27 cellular contexts compared by ENCODE assay signal in the genomic region with DNA sequence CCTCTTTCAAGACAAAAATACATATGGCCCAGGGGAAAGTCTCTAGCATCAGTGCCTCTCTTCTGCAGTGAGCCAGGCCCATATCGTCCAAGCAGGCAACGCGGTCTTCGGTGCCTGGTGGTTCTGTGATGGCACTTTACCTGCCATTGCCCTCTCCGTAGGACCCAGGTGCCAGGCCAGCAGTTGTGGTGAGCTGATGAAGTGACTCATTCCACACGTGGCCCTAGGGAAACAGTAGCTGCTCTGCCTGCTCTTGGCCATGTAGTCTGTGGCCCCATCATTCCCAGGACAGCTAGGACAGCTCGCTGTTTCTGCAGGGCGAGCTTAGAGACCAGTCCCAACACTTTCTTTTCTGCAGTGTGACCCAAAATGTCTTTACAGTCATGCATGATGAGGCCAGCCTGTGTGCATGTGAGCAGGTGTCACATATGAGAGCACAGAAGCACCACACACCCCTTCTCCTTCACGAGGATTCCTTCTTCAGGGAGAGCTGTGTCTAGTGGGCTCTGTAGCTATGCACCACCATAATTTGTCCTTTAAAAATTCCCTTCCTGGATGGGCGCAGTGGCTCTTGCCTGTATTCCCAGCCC. TPM values are rescaled to one million over a fixed set of nuclear protein-coding genes. Genes with fewer than 3 reads are reported as not detected.
DNase-seq lines count a peak whose midpoint lies in the region; ATAC-seq, FAIRE-seq and TF ChIP-seq lines count a peak whose summit lies in the region.
"Had no signal": no experiment of that assay in that cellular context is flagged by ENCODE, and none has a peak within 500 bp of the region (broad histone marks: within the 10 kb centered on the region; RNA-seq: fewer than 3 reads in every experiment).

No MANE protein-coding gene starts in this region.

- TF ChIP-seq EP300 in esophagus muscularis mucosa (IDR thresholded peaks at IDR 0.05) (no peak), sigmoid colon (IDR thresholded peaks at IDR 0.05) (no peak)

- no peaks in the 10 kb centered on the region for H3K36me3 Mint-ChIP-seq in CD4-positive, alpha-beta T cell (ENCODE audit: low read depth)
- H3K36me3 Mint-ChIP-seq: activated CD4-positive, alpha-beta memory T cell treated with anti-CD3 and anti-CD28 coated beads for 36 hours; activated naive CD8-positive, alpha-beta T cell treated with anti-CD3 and anti-CD28 coated beads for 36 hours had no signal

- H3K36me3 ChIP-seq in esophagus muscularis mucosa (peaks cover 0 to 19% (median 8%) of the 10 kb centered on the region in 4 donors), sigmoid colon (peaks cover 0 to 26% (median 8%) of the 10 kb centered on the region in 4 donors), kidney (ENCODE audit: control insufficient read depth in 1 of 2, insufficient read depth in 2 of 2, low read length in 2 of 2) (no peaks in the 10 kb centered on the region)
- H3K36me3 ChIP-seq: HAP-1, SJCRH30 had no signal

- ATAC-seq in HG03442 (IDR thresholded peaks at IDR 0.05; ENCODE audit: unreplicated experiment) (no peak), HG03520 (IDR thresholded peaks at IDR 0.05; ENCODE audit: unreplicated experiment) (no peak)
- no peak for ATAC-seq in CD4-positive, alpha-beta T cell (ENCODE audit: poor library complexity)
- ATAC-seq: esophagus mucosa had no signal

- H3K9me3 Mint-ChIP-seq in CD4-positive, alpha-beta T cell: no peaks in the 10 kb centered on the region
- H3K9me3 Mint-ChIP-seq: activated CD4-positive, alpha-beta memory T cell treated with anti-CD3 and anti-CD28 coated beads for 36 hours; activated naive CD8-positive, alpha-beta T cell treated with anti-CD3 and anti-CD28 coated beads for 36 hours had no signal

- 70% methylated on average over 10 of the region's 10 CpGs for WGBS in esophagus muscularis mucosa
- WGBS in sigmoid colon, 2 donors: 92 to 94% methylated on average over 10 of the region's 10 CpGs

- no peak overlapping the region for H3K4me3 ChIP-seq in esophagus muscularis mucosa
- H3K4me3 ChIP-seq in sigmoid colon: no peak overlapping the region
- H3K4me3 ChIP-seq in kidney (ENCODE audit: low read length in 2 of 2): no peak overlapping the region
- H3K4me3 ChIP-seq: HAP-1, PC-9, SJCRH30, smooth muscle cell had no signal

- no peak for FAIRE-seq in kidney (lab: Jason Lieb, UNC)
- FAIRE-seq: colon, D721Med had no signal

- H3K27ac Mint-ChIP-seq in CD4-positive, alpha-beta T cell: no peak overlapping the region
- H3K27ac Mint-ChIP-seq: activated CD4-positive, alpha-beta memory T cell treated with anti-CD3 and anti-CD28 coated beads for 36 hours; activated naive CD8-positive, alpha-beta T cell treated with anti-CD3 and anti-CD28 coated beads for 36 hours had no signal

- H3K27ac ChIP-seq in RWPE1: 0 out of 2 replicates have a peak overlapping the region, but pooled peaks have one; percentile 3
- H3K27ac ChIP-seq in esophagus muscularis mucosa (replicated peaks in 1 of 4): peak overlapping the region in 3 of 4 donors; percentile 32 to 80 (median 70)
- H3K27ac ChIP-seq in sigmoid colon: peak overlapping the region; percentile 52 to 82 (median 66)
- no peak overlapping the region for H3K27ac ChIP-seq in kidney (ENCODE audit: low read depth in 2 of 2, low read length in 2 of 2)
- no peak overlapping the region for H3K27ac ChIP-seq in CD4-positive, alpha-beta T cell (ENCODE audit: low read depth, low read length)
- H3K27ac ChIP-seq: PC-9, SJCRH30 had no signal

- no peaks in the 10 kb centered on the region for H3K27me3 Mint-ChIP-seq in CD4-positive, alpha-beta T cell
- H3K27me3 Mint-ChIP-seq: activated CD4-positive, alpha-beta memory T cell treated with anti-CD3 and anti-CD28 coated beads for 36 hours; activated naive CD8-positive, alpha-beta T cell treated with anti-CD3 and anti-CD28 coated beads for 36 hours had no signal

- H3K27me3 ChIP-seq in esophagus muscularis mucosa (no peaks in the 10 kb centered on the region), sigmoid colon (no peaks in the 10 kb centered on the region)
- H3K27me3 ChIP-seq in CD4-positive, alpha-beta T cell (ENCODE audit: control insufficient read depth, insufficient read depth, low read length): no peaks in the 10 kb centered on the region
- H3K27me3 ChIP-seq: SJCRH30 had no signal

- CTCF ChIA-PET in RWPE1 (lab: Yijun Ruan, JAX): interaction anchor here (0.5 to 0.7 kb wide), 3 partner anchors 13 to 201 kb away, joined by 3 to 4 read pairs (median 3); no protein-coding TSS in a partner anchor
- CTCF ChIA-PET in CD4-positive, alpha-beta T cell (lab: Charles Lee): no interaction called here

- peaks cover 17% of the 10 kb centered on the region for H3K4me1 Mint-ChIP-seq in CD4-positive, alpha-beta T cell (ENCODE audit: low read depth)

- TF ChIP-seq CTCF in RWPE1 (conservative IDR thresholded peaks at IDR 0.05; ENCODE audit: low read depth): no peak
- TF ChIP-seq CTCF in esophagus muscularis mucosa (IDR thresholded peaks at IDR 0.05): no peak
- TF ChIP-seq CTCF in sigmoid colon (IDR thresholded peaks at IDR 0.05): no peak
- TF ChIP-seq CTCF in kidney (IDR thresholded peaks at IDR 0.05; ENCODE audit: borderline replicate concordance, extremely low read depth, insufficient read depth): no peak
- no peak for TF ChIP-seq CTCF in CD4-positive, alpha-beta T cell (IDR thresholded peaks at IDR 0.05)

- DNase-seq in HT1080 (ENCODE audit: low read depth) (peak; percentile 40), RWPE1 (ENCODE audit: low spot score) (no peak), esophagus muscularis mucosa (ENCODE audit: extremely low spot score) (no peak), sigmoid colon (no peak), kidney (no peak)
- DNase-seq in CD4-positive, alpha-beta T cell: no peak
- DNase-seq: activated CD4-positive, alpha-beta memory T cell treated with anti-CD3 and anti-CD28 coated beads for 36 hours; activated CD8-positive, alpha-beta memory T cell treated with anti-CD3 and anti-CD28 coated beads, Interleukin-2, amount 50 U/mL, for 48 hours; activated effector memory CD4-positive, alpha-beta T cell treated with Interleukin-2 at 50 U/mL for 16 hours; activated naive CD8-positive, alpha-beta T cell treated with anti-CD3 and anti-CD28 coated beads for 36 hours; C1 segment of cervical spinal cord; effector memory CD4-positive, alpha-beta T cell; mesendoderm; MM.1S; NCI-H1417 treated with DMSO at 0.1 percent for 48 hours; NCI-H2081 treated with DMSO at 0.1 percent for 48 hours; NCI-H82; SJCRH30; stimulated activated CD4-positive, alpha-beta T cell treated with anti-CD3 and anti-CD28 coated beads, Interleukin-2, amount 100 ng/mL, for 24 hours had no signal

- H3K4me1 ChIP-seq in esophagus muscularis mucosa: peaks cover 48 to 100% (median 99%) of the 10 kb centered on the region in 4 donors
- H3K4me1 ChIP-seq in sigmoid colon: peaks cover 0 to 98% (median 90%) of the 10 kb centered on the region in 4 donors
- H3K4me1 ChIP-seq in kidney (ENCODE audit: control insufficient read depth in 1 of 2, insufficient read depth in 1 of 2, low read depth in 1 of 2, low read length in 2 of 2): no peaks in the 10 kb centered on the region
- H3K4me1 ChIP-seq: HAP-1 had no signal

- H3K4me3 Mint-ChIP-seq in CD4-positive, alpha-beta T cell: no peak overlapping the region
- H3K4me3 Mint-ChIP-seq: activated CD4-positive, alpha-beta memory T cell treated with anti-CD3 and anti-CD28 coated beads for 36 hours; activated naive CD8-positive, alpha-beta T cell treated with anti-CD3 and anti-CD28 coated beads for 36 hours had no signal

- POLR2A ChIA-PET in RWPE1 (lab: Yijun Ruan, JAX; ENCODE audit: low non-redundant PET): no interaction called here
- POLR2A ChIA-PET in CD4-positive, alpha-beta T cell (lab: Charles Lee): interaction anchor here (0.8 kb wide), 1 partner anchor 140 kb away, joined by 3 read pairs; no protein-coding TSS in a partner anchor

- H3K9me3 ChIP-seq in esophagus muscularis mucosa (no peaks in the 10 kb centered on the region), sigmoid colon (no peaks in the 10 kb centered on the region), kidney (ENCODE audit: control insufficient read depth in 1 of 2, low read length in 2 of 2) (no peaks in the 10 kb centered on the region)
- H3K9me3 ChIP-seq in CD4-positive, alpha-beta T cell (ENCODE audit: control insufficient read depth, low read length): no peaks in the 10 kb centered on the region
- H3K9me3 ChIP-seq: HAP-1, SJCRH30 had no signal

- H3K9ac ChIP-seq in kidney (ENCODE audit: low read length in 2 of 2): no peak overlapping the region

- intact Hi-C loops in esophagus muscularis mucosa (cut with DNase I): loop anchor here (10.0 kb wide), 1 partner anchor 139 kb away; no protein-coding TSS in a partner anchor
- intact Hi-C loops in sigmoid colon (cut with DNase I): no loop called here
- intact Hi-C loops in kidney (cut with DNase I): no loop called here
- intact Hi-C loops in CD4-positive, alpha-beta T cell (cut with DNase I, micrococcal nuclease): no loop called here

- TF ChIP-seq POLR2A in esophagus muscularis mucosa (IDR thresholded peaks at IDR 0.05; ENCODE audit: low read depth): no peak
- no peak for TF ChIP-seq POLR2A in sigmoid colon (IDR thresholded peaks at IDR 0.05)

RNA-seq across cellular contexts. Expression of a gene that starts 39.0 kb away (rescaled TPM):
- total RNA-seq in HT1080 (2014; rRNA removed; shearing (Covaris generic)): 8.0 and 8.2 TPM in 2 replicates
- polyA plus RNA-seq in HT1080 (2015; cell fraction: cytosol; rRNA removed): 1.8 TPM in 2 replicates
- polyA plus RNA-seq in HT1080 (2015; cell fraction: nucleus; rRNA removed): 20.3 and 21.3 TPM in 2 replicates
- total RNA-seq in esophagus muscularis mucosa: 1,000 to 10,000 TPM in 1 of 4 donors, 100 to 1,000 TPM in 3; 785 to 1,099 (median 921) TPM
- total RNA-seq in sigmoid colon: 1,000 to 10,000 TPM in 1 of 4 donors, 100 to 1,000 TPM in 3; 637 to 1,443 (median 763) TPM
- polyA plus RNA-seq in sigmoid colon: 10 to 100 TPM in 2 of 3 donors, 1 to 10 TPM in 1; 8.3 to 42.5 (median 10.8) TPM
- total RNA-seq in kidney: 94.4 TPM
- 7.4 TPM for polyA plus RNA-seq in kidney (ENCODE audit: insufficient read depth, low read depth, low replicate concordance)
- total RNA-seq in CD4-positive, alpha-beta T cell: 10 to 100 TPM; 38.5 to 40.3 TPM

Comparison
In these comparisons a context has a peak if more than half of its experiments do, and no peak if none do; other contexts are left out.
1. H3K27ac ChIP-seq: peak in RWPE1 (single experiment), esophagus muscularis mucosa (3 of 4) and sigmoid colon (4 of 4); none in kidney (0 of 2) and CD4-positive, alpha-beta T cell (single experiment).